Comparison of ENCODE assay signal across 31 cellular contexts in the genomic region with DNA sequence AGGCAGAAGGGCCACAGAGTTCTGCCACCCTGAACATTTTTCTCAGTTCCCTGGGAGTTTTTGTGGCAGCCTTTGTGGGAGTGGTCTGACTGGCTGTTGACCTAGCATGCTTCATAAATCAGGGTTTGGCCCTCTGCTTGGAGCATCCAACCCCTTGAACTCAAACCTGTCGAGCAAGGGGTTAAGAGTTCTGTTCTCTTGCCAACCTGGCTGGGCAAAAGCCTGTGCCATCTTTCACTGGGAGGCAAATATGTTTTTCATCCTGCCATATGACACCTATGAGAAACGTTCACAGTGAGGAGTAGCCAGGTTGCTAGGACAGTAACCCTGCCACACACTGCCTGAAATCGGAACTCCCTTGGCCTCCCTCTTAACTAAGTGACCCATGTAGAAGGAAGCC. TPM values are rescaled to one million over a fixed set of nuclear protein-coding genes. Genes with fewer than 3 reads are reported as not detected.
"Had no signal": no experiment of that assay in that cellular context is flagged by ENCODE, and none has a peak within 500 bp of the region (broad histone marks: within the 10 kb centered on the region; RNA-seq: fewer than 3 reads in every experiment).

No MANE protein-coding gene starts in this region.

- H3K4me3 ChIP-seq: cardiac muscle cell, MG63, Peyer's patch, SJCRH30 had no signal

- ATAC-seq: activated CD4-positive, alpha-beta T cell treated with anti-CD3 and anti-CD28 coated beads for 36 hours had no signal

- H3K4me3 Mint-ChIP-seq: activated CD4-positive, alpha-beta memory T cell treated with anti-CD3 and anti-CD28 coated beads, Interleukin-2, amount 10 ng/mL, durations not matched to agents 7 days and 5 days; activated CD4-positive, alpha-beta T cell treated with anti-CD3 and anti-CD28 coated beads for 36 hours; activated naive CD4-positive, alpha-beta T cell treated with anti-CD3 and anti-CD28 coated beads, Interleukin-2, amount 10 ng/mL, durations not matched to agents 7 days and 5 days; activated naive CD8-positive, alpha-beta T cell treated with anti-CD3 and anti-CD28 coated beads for 36 hours had no signal

- H3K4me1 Mint-ChIP-seq: activated CD4-positive, alpha-beta memory T cell treated with anti-CD3 and anti-CD28 coated beads, Interleukin-2, amount 10 ng/mL, durations not matched to agents 7 days and 5 days had no signal

- H3K4me1 ChIP-seq: Peyer's patch, SJCRH30 had no signal

- DNase-seq: activated CD4-positive, alpha-beta memory T cell treated with anti-CD3 and anti-CD28 coated beads, Interleukin-2, amount 10 ng/mL, durations not matched to agents 7 days and 5 days; activated CD4-positive, alpha-beta T cell treated with anti-CD3 and anti-CD28 coated beads for 36 hours; activated CD4-positive, alpha-beta T cell treated with anti-CD3 and anti-CD28 coated beads, Interleukin-2, amount 50 U/mL, for 1 hour; activated gamma-delta T cell treated with Interleukin-2 at 50 U/mL for 16 hours; activated naive CD4-positive, alpha-beta T cell treated with anti-CD3 and anti-CD28 coated beads, Interleukin-2, amount 10 ng/mL, durations not matched to agents 7 days and 5 days; activated naive CD8-positive, alpha-beta T cell treated with anti-CD3 and anti-CD28 coated beads for 36 hours; activated T-cell treated with anti-CD3 and anti-CD28 coated beads for 4 hours; activated T-cell treated with anti-CD3 and anti-CD28 coated beads, Interleukin-2, amount 50 U/mL, for 48 hours; brain microvascular endothelial cell; MG63; MV-4-11; NCI-H1105; NCI-H1436; NCI-H1694 treated with DMSO at 0.1 percent for 48 hours; NCI-H2029 treated with DMSO at 0.1 percent for 48 hours; NCI-H2227 treated with DMSO at 0.1 percent for 48 hours; NCI-H446 treated with DMSO at 0.1 percent for 48 hours; NCI-H524 treated with DMSO at 0.1 percent for 48 hours; NCI-H748 treated with DMSO at 0.1 percent for 48 hours; Peyer's patch; Right ventricle myocardium superior; SJCRH30; SK-N-SH; T-helper 1 cell; WERI-Rb-1 had no signal

- H3K9me3 Mint-ChIP-seq: activated CD4-positive, alpha-beta memory T cell treated with anti-CD3 and anti-CD28 coated beads, Interleukin-2, amount 10 ng/mL, durations not matched to agents 7 days and 5 days; activated naive CD4-positive, alpha-beta T cell treated with anti-CD3 and anti-CD28 coated beads, Interleukin-2, amount 10 ng/mL, durations not matched to agents 7 days and 5 days; activated naive CD8-positive, alpha-beta T cell treated with anti-CD3 and anti-CD28 coated beads for 36 hours; activated T-helper 2 cell treated with anti-CD3 and anti-CD28 coated beads, Interferon-gamma antibody, Interleukin-2, Interleukin-4, amounts not matched to agents 10 μg/mL and 5 μg/mL and 100 μg/mL, durations not matched to agents 14 hours and 24 hours and 36 hours had no signal

- H3K27me3 ChIP-seq: brain microvascular endothelial cell, cardiac muscle cell, MG63, Peyer's patch, SJCRH30 had no signal

- H3K36me3 ChIP-seq: cardiac muscle cell, MG63, Peyer's patch, WERI-Rb-1 had no signal

- H3K36me3 Mint-ChIP-seq: activated naive CD4-positive, alpha-beta T cell treated with anti-CD3 and anti-CD28 coated beads, Interleukin-2, amount 10 ng/mL, durations not matched to agents 7 days and 5 days; activated naive CD8-positive, alpha-beta T cell treated with anti-CD3 and anti-CD28 coated beads for 36 hours had no signal

- H3K9me3 ChIP-seq: MG63, Peyer's patch, SJCRH30, SK-N-SH had no signal

- H3K27ac ChIP-seq: brain microvascular endothelial cell, cardiac muscle cell, KMS-11, Peyer's patch, RWPE1, SJCRH30, WERI-Rb-1 had no signal

- H3K27ac Mint-ChIP-seq: activated CD4-positive, alpha-beta memory T cell treated with anti-CD3 and anti-CD28 coated beads, Interleukin-2, amount 10 ng/mL, durations not matched to agents 7 days and 5 days; activated CD4-positive, alpha-beta T cell treated with anti-CD3 and anti-CD28 coated beads for 36 hours; activated naive CD4-positive, alpha-beta T cell treated with anti-CD3 and anti-CD28 coated beads, Interleukin-2, amount 10 ng/mL, durations not matched to agents 7 days and 5 days; activated naive CD8-positive, alpha-beta T cell treated with anti-CD3 and anti-CD28 coated beads for 36 hours; activated T-helper 2 cell treated with anti-CD3 and anti-CD28 coated beads, Interferon-gamma antibody, Interleukin-2, Interleukin-4, amounts not matched to agents 10 μg/mL and 5 μg/mL and 100 μg/mL, durations not matched to agents 14 hours and 24 hours and 36 hours had no signal

RNA-seq across cellular contexts. Expression of a gene that starts 7.7 kb away (rescaled TPM):
- total RNA-seq: activated CD4-positive, alpha-beta memory T cell treated with anti-CD3 and anti-CD28 coated beads, Interleukin-2, amount 10 ng/mL, durations not matched to agents 7 days and 5 days; activated CD4-positive, alpha-beta T cell treated with anti-CD3 and anti-CD28 coated beads for 36 hours; activated CD8-positive, alpha-beta memory T cell treated with anti-CD3 and anti-CD28 coated beads for 36 hours; activated naive CD8-positive, alpha-beta T cell treated with anti-CD3 and anti-CD28 coated beads for 36 hours; activated T-helper 2 cell treated with anti-CD3 and anti-CD28 coated beads, Interferon-gamma antibody, Interleukin-2, Interleukin-4, amounts not matched to agents 10 μg/mL and 5 μg/mL and 100 μg/mL, durations not matched to agents 14 hours and 24 hours and 36 hours; cardiac muscle cell; Peyer's patch; Right ventricle myocardium superior; SJCRH30; T-helper 2 cell treated with Interferon-gamma antibody and Interleukin-4, amounts not matched to agents 100 ng/mL and 5 ng/mL, for 36 hours had no signal
- polyA plus RNA-seq: cardiac muscle cell, SK-N-SH had no signal

RNA-seq across cellular contexts. Expression of a gene that starts 18.7 kb away (rescaled TPM):
- total RNA-seq: activated CD4-positive, alpha-beta T cell treated with anti-CD3 and anti-CD28 coated beads for 36 hours; activated CD8-positive, alpha-beta memory T cell treated with anti-CD3 and anti-CD28 coated beads for 36 hours; activated naive CD8-positive, alpha-beta T cell treated with anti-CD3 and anti-CD28 coated beads for 36 hours; activated T-helper 2 cell treated with anti-CD3 and anti-CD28 coated beads, Interferon-gamma antibody, Interleukin-2, Interleukin-4, amounts not matched to agents 10 μg/mL and 5 μg/mL and 100 μg/mL, durations not matched to agents 14 hours and 24 hours and 36 hours; T-helper 2 cell treated with Interferon-gamma antibody and Interleukin-4, amounts not matched to agents 100 ng/mL and 5 ng/mL, for 36 hours had no signal
- polyA plus RNA-seq: cardiac muscle cell, SK-N-SH had no signal
